Comparison of ENCODE assay signal across 8 cellular contexts in genomic region chr11:2891901-2892214, GRCh38. TPM values are rescaled to one million over a fixed set of nuclear protein-coding genes. Genes with fewer than 3 reads are reported as not detected.
DNase-seq lines count a peak whose midpoint lies in the region; ATAC-seq, FAIRE-seq and TF ChIP-seq lines count a peak whose summit lies in the region.

No MANE protein-coding gene starts in this region.

- peak overlapping the region; percentile 60; the same call in 1 of the 2 replicates for H2AFZ ChIP-seq in KMS-11 (ENCODE audit: low read depth)

- TF ChIP-seq CTCF in KMS-11 (conservative IDR thresholded peaks at IDR 0.05; ENCODE audit: low read depth, low read length): no peak
- TF ChIP-seq CTCF in bronchial epithelial cell (IDR thresholded peaks at IDR 0.05; ENCODE audit: insufficient read depth, low read length, severe bottlenecking): no peak

- H3K4me2 ChIP-seq in KMS-11: no peak overlapping the region; the same call in 1 of the 2 replicates

- DNase-seq in A172 (ENCODE audit: low spot score): peak; percentile 63
- no peak for DNase-seq in bronchial epithelial cell (ENCODE audit: low read depth)
- DNase-seq in NCI-H1436 (lab: John Stamatoyannopoulos, UW): no peak
- DNase-seq in COLO668 (lab: John Stamatoyannopoulos, UW; ENCODE audit: unreplicated experiment): no peak

- no peaks in the 10 kb centered on the region for H4K20me1 ChIP-seq in KMS-11 (ENCODE audit: insufficient read depth)

- H3K4me3 ChIP-seq in KMS-11 (IDR thresholded peaks at IDR 0.05; ENCODE audit: insufficient read depth, low read depth, low read length): no peak overlapping the region
- H3K4me3 ChIP-seq in bronchial epithelial cell (ENCODE audit: low read depth, low read length): peak overlapping the region; percentile 40
- peak overlapping the region; percentile 34 to 41 for H3K4me3 ChIP-seq in muscle layer of colon (ENCODE audit: low read depth in 1 of 2, low read length in 2 of 2)

- H3K4me1 ChIP-seq in KMS-11 (ENCODE audit: low read depth, poor library complexity, severe bottlenecking) (peaks cover 5% of the 10 kb centered on the region), muscle layer of colon (ENCODE audit: insufficient read depth, low read length) (peaks cover 20% of the 10 kb centered on the region)

- ATAC-seq in HG03520 (IDR thresholded peaks at IDR 0.05; ENCODE audit: unreplicated experiment): no peak
- no peak for ATAC-seq in GM18868 (IDR thresholded peaks at IDR 0.05; ENCODE audit: unreplicated experiment)

- H3K79me2 ChIP-seq in KMS-11 (ENCODE audit: insufficient read depth, low read depth): no peaks in the 10 kb centered on the region

- H3K36me3 ChIP-seq in KMS-11 (ENCODE audit: insufficient read depth) (no peaks in the 10 kb centered on the region), bronchial epithelial cell (ENCODE audit: control insufficient read depth, insufficient read depth, low read length) (no peaks in the 10 kb centered on the region), muscle layer of colon (ENCODE audit: insufficient read depth, low read length) (no peaks in the 10 kb centered on the region)

- H3K9me3 ChIP-seq in muscle layer of colon (ENCODE audit: low read length): no peaks in the 10 kb centered on the region

- peaks cover 3% of the 10 kb centered on the region; the same call in 1 of the 2 replicates for H3K27me3 ChIP-seq in KMS-11 (ENCODE audit: insufficient read depth, low read depth)
- no peaks in the 10 kb centered on the region for H3K27me3 ChIP-seq in bronchial epithelial cell (ENCODE audit: control insufficient read depth, insufficient read depth, low read length)
- H3K27me3 ChIP-seq in muscle layer of colon (ENCODE audit: control insufficient read depth in 1 of 2, insufficient read depth in 2 of 2, low read length in 2 of 2): peaks cover 0 to 6% of the 10 kb centered on the region in 2 donors

- H3K27ac ChIP-seq in KMS-11 (no peak overlapping the region), muscle layer of colon (ENCODE audit: low read depth, low read length) (no peak overlapping the region)

- FAIRE-seq in bronchial epithelial cell (lab: Jason Lieb, UNC): no peak

- H3K9ac ChIP-seq in KMS-11 (no peak overlapping the region; the same call in 1 of the 2 replicates), muscle layer of colon (ENCODE audit: low read length) (no peak overlapping the region)

RNA-seq across cellular contexts. Expression of gene CDKN1C, which starts 6.3 kb away (rescaled TPM):
- 32.5 and 40.5 TPM in 2 replicates for total RNA-seq in A172 (2014; rRNA removed; shearing (Covaris generic))
- 9.5 and 9.9 TPM in 2 replicates for total RNA-seq in bronchial epithelial cell

RNA-seq across cellular contexts. Expression of gene PHLDA2, which starts 37.4 kb away (rescaled TPM):
- 30.8 and 34.4 TPM in 2 replicates for total RNA-seq in A172 (2014; rRNA removed; shearing (Covaris generic))
- total RNA-seq in bronchial epithelial cell: 5.0 and 11.9 TPM in 2 replicates
